ENCODE assay signal across 26 cellular contexts in the genomic region with DNA sequence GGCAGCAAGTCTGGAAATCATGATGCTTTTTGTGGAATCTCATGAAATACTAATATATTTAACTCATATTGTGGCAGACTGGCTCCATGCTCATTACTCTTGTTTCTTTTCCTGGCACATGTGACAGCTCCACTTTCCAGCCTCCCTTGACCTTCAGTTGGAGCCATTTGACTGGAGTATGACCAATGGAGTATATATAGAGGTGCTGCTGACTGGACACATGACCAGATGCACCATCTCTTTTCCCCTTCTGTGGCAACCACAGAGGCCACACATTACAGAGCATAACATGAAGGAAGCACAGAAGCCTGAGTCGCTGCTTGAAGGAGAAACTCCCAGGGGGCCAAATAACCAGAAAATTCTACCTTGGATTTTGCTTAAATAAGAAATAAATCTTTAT.
"Had no signal": no experiment of that assay in that cellular context is flagged by ENCODE, and none has a peak within 500 bp of the region (broad histone marks: within the 10 kb centered on the region; RNA-seq: fewer than 3 reads in every experiment).

No MANE protein-coding gene starts in this region.

- H3K4me3 Mint-ChIP-seq: effector memory CD8-positive, alpha-beta T cell; memory B cell; mesothelial cell of epicardium; naive thymus-derived CD4-positive, alpha-beta T cell; nephron; neural progenitor cell; stimulated activated effector memory CD8-positive, alpha-beta T cell treated with anti-CD3 and anti-CD28 coated beads, Interleukin-12 subunit alpha, Interleukin-12 subunit beta, amount 100 ng/mL, for 72 hours had no signal

- H3K27ac ChIP-seq: gastrocnemius medialis, hepatocyte, neural progenitor cell, parathyroid adenoma, stomach, thyroid gland, vagina had no signal

- FAIRE-seq: endometrium had no signal

- H3K4me3 ChIP-seq: gastrocnemius medialis, hepatocyte, lung, mucosa of descending colon, neural progenitor cell, stomach, thyroid gland, vagina had no signal

- H3K36me3 Mint-ChIP-seq: memory B cell; mesothelial cell of epicardium; naive thymus-derived CD4-positive, alpha-beta T cell; neural progenitor cell; stimulated activated effector memory CD8-positive, alpha-beta T cell treated with anti-CD3 and anti-CD28 coated beads, Interleukin-12 subunit alpha, Interleukin-12 subunit beta, amount 100 ng/mL, for 72 hours had no signal

- H3K4me2 ChIP-seq: hepatocyte, neural progenitor cell had no signal

- H3K9me3 Mint-ChIP-seq: effector memory CD8-positive, alpha-beta T cell; mesothelial cell of epicardium; nephron; neural progenitor cell; stimulated activated effector memory CD8-positive, alpha-beta T cell treated with anti-CD3 and anti-CD28 coated beads, Interleukin-12 subunit alpha, Interleukin-12 subunit beta, amount 100 ng/mL, for 72 hours had no signal

- H3K9me3 ChIP-seq: gastrocnemius medialis, mucosa of descending colon, stomach, thyroid gland, vagina had no signal

- DNase-seq: cortex of kidney; effector memory CD8-positive, alpha-beta T cell; gastrocnemius medialis; head of caudate nucleus; islet precursor cell; mucosa of descending colon; naive thymus-derived CD4-positive, alpha-beta T cell; stimulated activated CD4-positive, alpha-beta T cell treated with anti-CD3 and anti-CD28 coated beads, Interleukin-2, amount 100 ng/mL, for 24 hours; stimulated activated CD4-positive, alpha-beta T cell treated with anti-CD3 and anti-CD28 coated beads, Interleukin-4, amount 100 ng/mL, for 24 hours; stimulated activated naive CD4-positive, alpha-beta T cell treated with Interleukin-2 at 50 U/mL for 16 hours; stomach; thyroid gland; trophoblast cell had no signal

- H3K4me1 ChIP-seq: parathyroid adenoma, thyroid gland, vagina had no signal

- H3K4me1 Mint-ChIP-seq: memory B cell had no signal

- H3K27me3 Mint-ChIP-seq: effector memory CD8-positive, alpha-beta T cell; progenitor cell of endocrine pancreas had no signal

- ATAC-seq: effector memory CD8-positive, alpha-beta T cell; left lobe of liver; mucosa of descending colon; naive thymus-derived CD4-positive, alpha-beta T cell; sciatic nerve; stimulated activated effector memory CD8-positive, alpha-beta T cell treated with anti-CD3 and anti-CD28 coated beads, Interleukin-12 subunit alpha, Interleukin-12 subunit beta, amount 100 ng/mL, for 72 hours had no signal
